9 cellular contexts compared by ENCODE assay signal in genomic region chr7:129213828-129214227, GRCh38. TPM values are rescaled to one million over a fixed set of nuclear protein-coding genes. Genes with fewer than 3 reads are reported as not detected.
DNase-seq lines count a peak whose midpoint lies in the region; ATAC-seq and TF ChIP-seq lines count a peak whose summit lies in the region.
"Had no signal": no experiment of that assay in that cellular context is flagged by ENCODE, and none has a peak within 500 bp of the region (broad histone marks: within the 10 kb centered on the region; RNA-seq: fewer than 3 reads in every experiment).

No MANE protein-coding gene starts in this region.

- H3K4me1 ChIP-seq in liver (ENCODE audit: control insufficient read depth in 4 of 4, insufficient read depth in 4 of 4, low read length in 3 of 4) = peaks cover 5 to 23% (median 21%) of the 10 kb centered on the region in 4 donors

- no peak overlapping the region for H3K4me3 ChIP-seq in liver (ENCODE audit: low read depth in 1 of 3, low read length in 3 of 3)

- H3K4me3 Mint-ChIP-seq in activated T-cell treated with anti-CD3 and anti-CD28 coated beads, Interleukin-2, amount 50 U/mL, for 4 hours = no peak overlapping the region
- H3K4me3 Mint-ChIP-seq: naive thymus-derived CD8-positive, alpha-beta T cell had no signal

- peak; percentile 20 to 30 for TF ChIP-seq RAD21 in liver (IDR thresholded peaks at IDR 0.05)

- intact Hi-C loops in cardiac septum (cut with DNase I) = loop anchor here (10.0 kb wide), 1 partner anchor 801 kb away; no protein-coding TSS in a partner anchor

- H3K9me3 ChIP-seq in liver (ENCODE audit: control insufficient read depth in 4 of 4, low read length in 3 of 4) = no peaks in the 10 kb centered on the region

- no peak overlapping the region for H3K27ac ChIP-seq in liver (ENCODE audit: low read depth in 1 of 2, low read length in 2 of 2)

- no peaks in the 10 kb centered on the region for H3K9me3 Mint-ChIP-seq in activated T-cell treated with anti-CD3 and anti-CD28 coated beads, Interleukin-2, amount 50 U/mL, for 4 hours

- H3K36me3 ChIP-seq in liver (ENCODE audit: control insufficient read depth in 4 of 4, insufficient read depth in 3 of 4, low read depth in 1 of 4, low read length in 3 of 4) = peaks cover 4 to 8% (median 5%) of the 10 kb centered on the region in 4 donors

- ATAC-seq in HG02623 (IDR thresholded peaks at IDR 0.05; ENCODE audit: unreplicated experiment) = no peak
- ATAC-seq in activated T-cell treated with anti-CD3 and anti-CD28 coated beads, Interleukin-2, amount 50 U/mL, for 4 hours = no peak
- no peak for ATAC-seq in GM19395 (IDR thresholded peaks at IDR 0.05; ENCODE audit: unreplicated experiment)
- ATAC-seq: naive thymus-derived CD8-positive, alpha-beta T cell had no signal

- H3K27me3 Mint-ChIP-seq in activated T-cell treated with anti-CD3 and anti-CD28 coated beads, Interleukin-2, amount 50 U/mL, for 4 hours (ENCODE audit: low read depth) = peaks cover 4% of the 10 kb centered on the region

- DNase-seq in Daoy (ENCODE audit: low read depth) (peak; percentile 50), HK-2 (ENCODE audit: unreplicated experiment) (peak; percentile 56), SK-MEL-5 (ENCODE audit: low read depth, low spot score) (peak; percentile 100), cardiac septum (ENCODE audit: low spot score) (no peak)
- no peak for DNase-seq in activated T-cell treated with anti-CD3 and anti-CD28 coated beads, Interleukin-2, amount 50 U/mL, for 4 hours
- DNase-seq: naive thymus-derived CD8-positive, alpha-beta T cell had no signal

- H3K9ac ChIP-seq in liver (ENCODE audit: low read depth in 1 of 2, low read length in 2 of 2) = no peak overlapping the region

- 74% methylated on average over 15 of the region's 15 CpGs for whole genome bisulfite sequencing in liver

- H3K4me1 Mint-ChIP-seq in activated T-cell treated with anti-CD3 and anti-CD28 coated beads, Interleukin-2, amount 50 U/mL, for 4 hours (ENCODE audit: low read depth) = no peaks in the 10 kb centered on the region

- in situ Hi-C loops in SK-MEL-5 (cut with HindIII; ENCODE audit: low pct_unique_long_range_greater_than_20kb, low sequenced_read_pairs) = no loop called here

- no peaks in the 10 kb centered on the region for H3K36me3 Mint-ChIP-seq in activated T-cell treated with anti-CD3 and anti-CD28 coated beads, Interleukin-2, amount 50 U/mL, for 4 hours (ENCODE audit: insufficient read depth)
- H3K36me3 Mint-ChIP-seq: naive thymus-derived CD8-positive, alpha-beta T cell had no signal

- H3K27me3 ChIP-seq in liver (ENCODE audit: control insufficient read depth in 4 of 4, insufficient read depth in 4 of 4, low read length in 3 of 4) = no peaks in the 10 kb centered on the region

- TF ChIP-seq CTCF in liver (IDR thresholded peaks at IDR 0.05; ENCODE audit: low read depth, low read length, missing input control) = no peak

TF ChIP-seq in liver, 16 proteins besides CTCF, POLR2A, EP300 and RAD21:
- TF ChIP-seq SP1 (IDR thresholded peaks at IDR 0.05) = no peak
TF ChIP-seq in liver: peak in this region for 0.

RNA-seq across cellular contexts. Expression of gene AHCYL2, which starts 11.0 kb away (rescaled TPM):
- total RNA-seq in Daoy (2014; rRNA removed; shearing (Covaris generic)) = 22.0 and 26.1 TPM in 2 replicates
- total RNA-seq in SK-MEL-5 (2014; rRNA removed; shearing (Covaris generic)) = 30.1 and 36.6 TPM in 2 replicates
- 32.2 and 39.6 TPM in 2 replicates for polyA plus RNA-seq in SK-MEL-5 (2015; cell fraction: cytosol; rRNA removed)
- polyA plus RNA-seq in SK-MEL-5 (2015; cell fraction: nucleus; rRNA removed) = 32.0 and 41.9 TPM in 2 replicates
- 10 to 100 TPM in 1 of 2 donors, 1 to 10 TPM in 1; 3.9 to 10.0 TPM for total RNA-seq in liver
- 1 to 10 TPM; 2.0 to 3.4 TPM for polyA plus RNA-seq in liver
- total RNA-seq in cardiac septum = 5.9 TPM
- 1 to 10 TPM; 6.0 to 7.2 (median 6.5) TPM for total RNA-seq in activated T-cell treated with anti-CD3 and anti-CD28 coated beads, Interleukin-2, amount 50 U/mL, for 4 hours

RNA-seq across cellular contexts. Expression of gene SMO, which starts 25.4 kb away (rescaled TPM):
- 20.4 and 30.4 TPM in 2 replicates for total RNA-seq in Daoy (2014; rRNA removed; shearing (Covaris generic))
- 25.8 and 29.6 TPM in 2 replicates for total RNA-seq in SK-MEL-5 (2014; rRNA removed; shearing (Covaris generic))
- 34.1 and 45.2 TPM in 2 replicates for polyA plus RNA-seq in SK-MEL-5 (2015; cell fraction: cytosol; rRNA removed)
- polyA plus RNA-seq in SK-MEL-5 (2015; cell fraction: nucleus; rRNA removed) = 56.2 and 67.4 TPM in 2 replicates
- total RNA-seq in liver (10 to 100 TPM; 14.3 to 16.3 TPM), cardiac septum (4.7 TPM)
- polyA plus RNA-seq in liver = 1 to 10 TPM; 2.9 to 7.0 TPM
- under 1 TPM; 0.11 to 0.25 (median 0.18) TPM for total RNA-seq in activated T-cell treated with anti-CD3 and anti-CD28 coated beads, Interleukin-2, amount 50 U/mL, for 4 hours
- polyA plus RNA-seq: naive thymus-derived CD8-positive, alpha-beta T cell had no signal

Comparison
In these comparisons a context has a peak if more than half of its experiments do, and no peak if none do; other contexts are left out.
1. DNase-seq: peak in Daoy (single experiment), HK-2 (single experiment) and SK-MEL-5 (single experiment); none in cardiac septum (single experiment) and activated T-cell treated with anti-CD3 and anti-CD28 coated beads, Interleukin-2, amount 50 U/mL, for 4 hours (single experiment).